ENCODE assay signal across 12 cellular contexts in the genomic region with DNA sequence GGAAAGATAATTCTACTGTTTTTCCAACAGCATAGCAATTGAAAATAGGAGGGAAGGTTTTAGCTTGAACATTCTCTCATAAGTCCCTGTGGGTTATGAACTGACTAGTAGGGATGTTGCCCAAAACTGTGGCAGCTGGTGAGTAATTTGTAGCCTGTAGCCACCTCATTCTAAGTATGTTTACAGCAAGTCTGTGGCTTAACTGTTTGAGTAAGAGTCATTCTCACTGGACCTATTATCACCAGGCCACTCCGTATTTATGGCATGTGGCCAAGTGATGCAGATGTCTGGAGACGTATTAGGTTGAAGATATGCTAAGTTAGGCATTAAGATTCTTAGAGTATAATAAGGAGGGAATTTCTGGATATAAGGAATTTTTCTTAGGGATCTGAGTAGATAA.
A peak's percentile ranks its signal among the peaks of the same experiment; 100 is the strongest.
DNase-seq lines count a peak whose midpoint lies in the region; ATAC-seq and TF ChIP-seq lines count a peak whose summit lies in the region.
"Had no signal": no experiment of that assay in that cellular context is flagged by ENCODE, and none has a peak within 500 bp of the region (broad histone marks: within the 10 kb centered on the region; RNA-seq: fewer than 3 reads in every experiment).

No MANE protein-coding gene starts in this region.

- no peaks in the 10 kb centered on the region for H3K9me3 ChIP-seq in T-helper 17 cell (ENCODE audit: control insufficient read depth, low read length, poor library complexity, severe bottlenecking)

- no peak overlapping the region for H3K27ac Mint-ChIP-seq in activated CD4-positive, alpha-beta T cell treated with anti-CD3 and anti-CD28 coated beads for 36 hours
- no peak overlapping the region for H3K27ac Mint-ChIP-seq in T-helper 17 cell
- H3K27ac Mint-ChIP-seq: activated naive CD8-positive, alpha-beta T cell; progenitor cell of endocrine pancreas had no signal

- no peaks in the 10 kb centered on the region for H3K36me3 Mint-ChIP-seq in activated CD4-positive, alpha-beta T cell treated with anti-CD3 and anti-CD28 coated beads for 36 hours (ENCODE audit: low read depth)
- H3K36me3 Mint-ChIP-seq in T-helper 17 cell (ENCODE audit: low read depth): no peaks in the 10 kb centered on the region
- H3K36me3 Mint-ChIP-seq: activated naive CD8-positive, alpha-beta T cell had no signal

- no peaks in the 10 kb centered on the region for H3K27me3 Mint-ChIP-seq in activated CD4-positive, alpha-beta T cell treated with anti-CD3 and anti-CD28 coated beads for 36 hours
- H3K27me3 Mint-ChIP-seq in T-helper 17 cell: no peaks in the 10 kb centered on the region
- H3K27me3 Mint-ChIP-seq: activated naive CD8-positive, alpha-beta T cell; progenitor cell of endocrine pancreas had no signal

- H3K4me3 ChIP-seq in retinal pigment epithelial cell (ENCODE audit: low read length): no peak overlapping the region

- no peaks in the 10 kb centered on the region for H3K4me1 Mint-ChIP-seq in activated CD4-positive, alpha-beta T cell treated with anti-CD3 and anti-CD28 coated beads for 36 hours
- H3K4me1 Mint-ChIP-seq in T-helper 17 cell: no peaks in the 10 kb centered on the region

- intact Hi-C loops in activated CD4-positive, alpha-beta T cell treated with anti-CD3 and anti-CD28 coated beads for 36 hours (cut with DNase I, micrococcal nuclease): no loop called here
- intact Hi-C loops in Right ventricle myocardium superior (cut with DNase I): no loop called here

- POLR2A ChIA-PET in activated CD4-positive, alpha-beta T cell treated with anti-CD3 and anti-CD28 coated beads for 36 hours (lab: Charles Lee): no interaction called here

- DNase-seq in DMS53 (lab: John Stamatoyannopoulos, UW): peak; percentile 34
- DNase-seq in DMS53 treated with DMSO at 0.1 percent for 48 hours (lab: John Stamatoyannopoulos, UW; ENCODE audit: unreplicated experiment): no peak
- peak; percentile 71 for DNase-seq in T1000 (lab: John Stamatoyannopoulos, UW)
- peak; percentile 75 for DNase-seq in retinal pigment epithelial cell (ENCODE audit: low read depth)
- no peak for DNase-seq in activated CD4-positive, alpha-beta T cell treated with anti-CD3 and anti-CD28 coated beads for 36 hours
- no peak for DNase-seq in Right ventricle myocardium superior
- no peak for DNase-seq in T-helper 17 cell
- DNase-seq: 8988T; stimulated activated naive CD4-positive, alpha-beta T cell treated with Interleukin-2 at 50 U/mL for 16 hours had no signal

- no peak for TF ChIP-seq CTCF in retinal pigment epithelial cell (conservative IDR thresholded peaks at IDR 0.05; ENCODE audit: low read depth, low read length)

- peak; percentile 72 for ATAC-seq in HG03159 (IDR thresholded peaks at IDR 0.05; ENCODE audit: unreplicated experiment)
- ATAC-seq in activated CD4-positive, alpha-beta T cell treated with anti-CD3 and anti-CD28 coated beads for 36 hours: no peak
- no peak for ATAC-seq in Right ventricle myocardium superior (ENCODE audit: poor library complexity)
- ATAC-seq in T-helper 17 cell: no peak

- H3K4me3 Mint-ChIP-seq in activated CD4-positive, alpha-beta T cell treated with anti-CD3 and anti-CD28 coated beads for 36 hours: no peak overlapping the region
- H3K4me3 Mint-ChIP-seq in T-helper 17 cell: no peak overlapping the region
- H3K4me3 Mint-ChIP-seq: activated naive CD8-positive, alpha-beta T cell had no signal

- CTCF ChIA-PET in activated CD4-positive, alpha-beta T cell treated with anti-CD3 and anti-CD28 coated beads for 36 hours (lab: Charles Lee): no interaction called here

- peaks cover 3% of the 10 kb centered on the region for H3K9me3 Mint-ChIP-seq in activated CD4-positive, alpha-beta T cell treated with anti-CD3 and anti-CD28 coated beads for 36 hours (ENCODE audit: low read depth)

Comparison
In these comparisons a context has a peak if more than half of its experiments do, and no peak if none do; other contexts are left out.
1. DNase-seq: peak in DMS53 (single experiment), T1000 (single experiment) and retinal pigment epithelial cell (single experiment); none in DMS53 treated with DMSO at 0.1 percent for 48 hours (single experiment), activated CD4-positive, alpha-beta T cell treated with anti-CD3 and anti-CD28 coated beads for 36 hours (single experiment), Right ventricle myocardium superior (single experiment) and T-helper 17 cell (0 of 3).